In genomic region chr22:32389685-32390084, GRCh38 we compare ENCODE assay signal across 10 cellular contexts. TPM values are rescaled to one million over a fixed set of nuclear protein-coding genes. Genes with fewer than 3 reads are reported as not detected.
DNase-seq lines count a peak whose midpoint lies in the region; ATAC-seq and TF ChIP-seq lines count a peak whose summit lies in the region.
"Had no signal": no experiment of that assay in that cellular context is flagged by ENCODE, and none has a peak within 500 bp of the region (broad histone marks: within the 10 kb centered on the region; RNA-seq: fewer than 3 reads in every experiment).

No MANE protein-coding gene starts in this region.

- H3K4me1 ChIP-seq in tibial artery, result no peaks in the 10 kb centered on the region
- H3K4me1 ChIP-seq: body of pancreas had no signal

- CTCF ChIA-PET in AG04449 (lab: Yijun Ruan, JAX), result interaction anchor here (0.8 to 3.1 kb wide), 6 partner anchors 9 to 611 kb away, joined by 3 to 32 read pairs (median 3); partner anchors contain the start of gene BPIFC
- CTCF ChIA-PET in HEK293T (lab: Yijun Ruan, JAX), result interaction anchor here (0.6 to 1.3 kb wide), 2 partner anchors 320 to 419 kb away, joined by 3 to 4 read pairs; no protein-coding TSS in a partner anchor

- POLR2A ChIA-PET in AG04449 (lab: Yijun Ruan, JAX) (no interaction called here), HEK293T (lab: Yijun Ruan, JAX) (no interaction called here)

- H3K36me3 Mint-ChIP-seq in glutamatergic neuron (ENCODE audit: unreplicated experiment), result peaks cover 3% of the 10 kb centered on the region

- H3K27me3 Mint-ChIP-seq in glutamatergic neuron (ENCODE audit: unreplicated experiment), result no peaks in the 10 kb centered on the region

- DNase-seq in AG04449 (ENCODE audit: low read depth, low spot score) (no peak), G401 (ENCODE audit: low spot score) (peak; percentile 17), glutamatergic neuron (peak; percentile 54), tibial artery (no peak), HEK293T (ENCODE audit: extremely low spot score) (no peak), T-helper 9 cell (no peak)
- DNase-seq in activated effector memory CD4-positive, alpha-beta T cell treated with Interleukin-2 at 50 U/mL for 16 hours, result no peak
- DNase-seq: NCI-H2081 had no signal

- no peaks in the 10 kb centered on the region for H3K4me1 Mint-ChIP-seq in glutamatergic neuron (ENCODE audit: low read depth, unreplicated experiment)

- ATAC-seq in SK-N-SH treated with all-trans-retinoic acid at 6 μM for 48 hours, result peak; percentile 69
- ATAC-seq: body of pancreas had no signal

- no peaks in the 10 kb centered on the region for H3K9me3 Mint-ChIP-seq in glutamatergic neuron (ENCODE audit: unreplicated experiment)

- no peak overlapping the region for H3K27ac ChIP-seq in tibial artery
- H3K27ac ChIP-seq: body of pancreas had no signal

- H3K4me3 ChIP-seq in AG04449 (ENCODE audit: low read depth, low read length) (no peak overlapping the region), tibial artery (no peak overlapping the region)
- H3K4me3 ChIP-seq: body of pancreas had no signal

- TF ChIP-seq CTCF in AG04449 (IDR thresholded peaks at IDR 0.05; ENCODE audit: insufficient read depth, low read length, missing control alignments) (peak; percentile 24), glutamatergic neuron (IDR thresholded peaks at IDR 0.05; ENCODE audit: partially characterized antibody, unreplicated experiment) (peak; percentile 65), tibial artery (IDR thresholded peaks at IDR 0.05) (no peak)

- intact Hi-C loops in tibial artery (cut with DNase I; ENCODE audit: low total_unique reads), result no loop called here

- H3K27me3 ChIP-seq in tibial artery, result no peaks in the 10 kb centered on the region
- H3K27me3 ChIP-seq: body of pancreas had no signal

- H3K9me3 ChIP-seq in tibial artery, result no peaks in the 10 kb centered on the region
- H3K9me3 ChIP-seq: body of pancreas had no signal

- no peak overlapping the region for H3K4me3 Mint-ChIP-seq in glutamatergic neuron (ENCODE audit: unreplicated experiment)

- in situ Hi-C loops in G401 (cut with HindIII; ENCODE audit: low sequenced_read_pairs), result no loop called here

- peaks cover 48 to 95% (median 71%) of the 10 kb centered on the region in 3 donors for H3K36me3 ChIP-seq in tibial artery

- no peak overlapping the region for H3K27ac Mint-ChIP-seq in glutamatergic neuron (ENCODE audit: unreplicated experiment)

TF ChIP-seq in SK-N-SH treated with all-trans-retinoic acid at 6 μM for 48 hours, 23 proteins besides CTCF, POLR2A, EP300 and RAD21:
- TF ChIP-seq TOX (CRISPR knock-in tag; IDR thresholded peaks at IDR 0.05; ENCODE audit: borderline replicate concordance) (no peak), ZNF8 (CRISPR knock-in tag; IDR thresholded peaks at IDR 0.05) (no peak), TCF4 (CRISPR knock-in tag; IDR thresholded peaks at IDR 0.05; ENCODE audit: borderline replicate concordance) (no peak), ZFP30 (CRISPR knock-in tag; IDR thresholded peaks at IDR 0.05) (no peak)

TF ChIP-seq in HEK293T, 16 proteins besides CTCF, POLR2A, EP300 and RAD21:
- no peak for TF ChIP-seq SP1 (IDR thresholded peaks at IDR 0.05)
- no peak for TF ChIP-seq FOXA1 (IDR thresholded peaks at IDR 0.05)
- TF ChIP-seq L3MBTL2 (conservative IDR thresholded peaks at IDR 0.05), result no peak
- TF ChIP-seq HDGF (IDR thresholded peaks at IDR 0.05; ENCODE audit: borderline replicate concordance), result no peak
- TF ChIP-seq BHLHE40 (IDR thresholded peaks at IDR 0.05; ENCODE audit: borderline replicate concordance), result no peak
- TF ChIP-seq FOXM1 (IDR thresholded peaks at IDR 0.05; ENCODE audit: borderline replicate concordance), result no peak
- no peak for TF ChIP-seq ELF4 (IDR thresholded peaks at IDR 0.05)
- no peak for TF ChIP-seq CTBP1 (IDR thresholded peaks at IDR 0.05; ENCODE audit: borderline replicate concordance)
- no peak for TF ChIP-seq ZNF384 (IDR thresholded peaks at IDR 0.05)
- TF ChIP-seq FOXK2 (IDR thresholded peaks at IDR 0.05), result no peak
- TF ChIP-seq TARDBP (IDR thresholded peaks at IDR 0.05), result no peak
- TF ChIP-seq, protein P1, sequence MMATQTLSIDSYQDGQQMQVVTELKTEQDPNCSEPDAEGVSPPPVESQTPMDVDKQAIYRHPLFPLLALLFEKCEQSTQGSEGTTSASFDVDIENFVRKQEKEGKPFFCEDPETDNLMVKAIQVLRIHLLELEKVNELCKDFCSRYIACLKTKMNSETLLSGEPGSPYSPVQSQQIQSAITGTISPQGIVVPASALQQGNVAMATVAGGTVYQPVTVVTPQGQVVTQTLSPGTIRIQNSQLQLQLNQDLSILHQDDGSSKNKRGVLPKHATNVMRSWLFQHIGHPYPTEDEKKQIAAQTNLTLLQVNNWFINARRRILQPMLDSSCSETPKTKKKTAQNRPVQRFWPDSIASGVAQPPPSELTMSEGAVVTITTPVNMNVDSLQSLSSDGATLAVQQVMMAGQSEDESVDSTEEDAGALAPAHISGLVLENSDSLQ (IDR thresholded peaks at IDR 0.05), result no peak
- TF ChIP-seq ARNT (IDR thresholded peaks at IDR 0.05), result no peak
- no peak for TF ChIP-seq NFRKB (IDR thresholded peaks at IDR 0.05)
- TF ChIP-seq LEF1 (IDR thresholded peaks at IDR 0.05; ENCODE audit: borderline replicate concordance), result no peak
TF ChIP-seq in HEK293T: peak in this region for 0.

RNA-seq across cellular contexts. Expression of gene RTCB, which starts 22.4 kb away (rescaled TPM):
- total RNA-seq in G401 (2014; rRNA removed; shearing (Covaris generic)), result 181 and 217 TPM in 2 replicates
- total RNA-seq in glutamatergic neuron (ENCODE audit: unreplicated experiment), result 87.6 TPM

RNA-seq across cellular contexts. Expression of gene RFPL3, which starts 32.0 kb away (rescaled TPM):
- total RNA-seq in G401 (2014; rRNA removed; shearing (Covaris generic)), result not detected in 2 replicates
- total RNA-seq in glutamatergic neuron (ENCODE audit: unreplicated experiment), result not detected
- total RNA-seq: body of pancreas had no signal

Comparison
In these comparisons a context has a peak if more than half of its experiments do, and no peak if none do; other contexts are left out.
1. DNase-seq: peak in G401 (single experiment) and glutamatergic neuron (single experiment); none in AG04449 (single experiment), tibial artery (0 of 2), HEK293T (single experiment), activated effector memory CD4-positive, alpha-beta T cell treated with Interleukin-2 at 50 U/mL for 16 hours (single experiment) and T-helper 9 cell (single experiment).
2. CTCF ChIP-seq: peak in AG04449 (single experiment) and glutamatergic neuron (single experiment); none in tibial artery (0 of 2).